Comparison of ENCODE assay signal across 1 cellular context in genomic region chr11:121053244-121053643, GRCh38.
TF ChIP-seq lines count a peak whose summit lies in the region.

No MANE protein-coding gene starts in this region.

TF ChIP-seq in H1, 55 proteins besides CTCF, POLR2A, EP300 and RAD21:
- TF ChIP-seq GABPA (IDR thresholded peaks at IDR 0.05; ENCODE audit: borderline replicate concordance, insufficient read depth, low read length) (no peak), JUN (IDR thresholded peaks at IDR 0.05; ENCODE audit: low read depth, low read length) (no peak), ZNF274 (IDR thresholded peaks at IDR 0.05; ENCODE audit: borderline replicate concordance, extremely low read depth, low read length) (no peak), CHD2 (IDR thresholded peaks at IDR 0.05; ENCODE audit: low read length) (no peak), CBX8 (IDR thresholded peaks at IDR 0.05; ENCODE audit: borderline replicate concordance, low read depth, low read length) (no peak), BCL11A (IDR thresholded peaks at IDR 0.05; ENCODE audit: low read depth in 2 of 2, low read length in 2 of 2) (no peak), PHF8 (conservative IDR thresholded peaks at IDR 0.05; ENCODE audit: low read depth, low read length) (no peak), SUZ12 (IDR thresholded peaks at IDR 0.05; ENCODE audit: low read length) (no peak), POU5F1 (IDR thresholded peaks at IDR 0.05; ENCODE audit: low read depth, low read length) (no peak), RNF2 (IDR thresholded peaks at IDR 0.05; ENCODE audit: borderline replicate concordance, low read depth, low read length, missing control alignments, poor library complexity, severe bottlenecking) (no peak), MAX (IDR thresholded peaks at IDR 0.05) (no peak), CTBP2 (IDR thresholded peaks at IDR 0.05; ENCODE audit: borderline replicate concordance, insufficient read depth, insufficient read length, low read length) (no peak), YY1 (IDR thresholded peaks at IDR 0.05; ENCODE audit: low read depth, low read length) (no peak), SIRT6 (IDR thresholded peaks at IDR 0.05; ENCODE audit: low read length) (no peak), CHD7 (IDR thresholded peaks at IDR 0.05; ENCODE audit: insufficient replicate concordance, low read length) (no peak), NRF1 (IDR thresholded peaks at IDR 0.05; ENCODE audit: low read depth, low read length) (no peak), MAFK (IDR thresholded peaks at IDR 0.05; ENCODE audit: low read depth, low read length) (no peak), E2F6 (IDR thresholded peaks at IDR 0.05) (no peak), FOSL1 (IDR thresholded peaks at IDR 0.05; ENCODE audit: insufficient read depth, low read depth, low read length) (no peak)
TF ChIP-seq in H1: peak in this region for 0.
